ENCODE assay signal across 1 cellular context in the genomic region with DNA sequence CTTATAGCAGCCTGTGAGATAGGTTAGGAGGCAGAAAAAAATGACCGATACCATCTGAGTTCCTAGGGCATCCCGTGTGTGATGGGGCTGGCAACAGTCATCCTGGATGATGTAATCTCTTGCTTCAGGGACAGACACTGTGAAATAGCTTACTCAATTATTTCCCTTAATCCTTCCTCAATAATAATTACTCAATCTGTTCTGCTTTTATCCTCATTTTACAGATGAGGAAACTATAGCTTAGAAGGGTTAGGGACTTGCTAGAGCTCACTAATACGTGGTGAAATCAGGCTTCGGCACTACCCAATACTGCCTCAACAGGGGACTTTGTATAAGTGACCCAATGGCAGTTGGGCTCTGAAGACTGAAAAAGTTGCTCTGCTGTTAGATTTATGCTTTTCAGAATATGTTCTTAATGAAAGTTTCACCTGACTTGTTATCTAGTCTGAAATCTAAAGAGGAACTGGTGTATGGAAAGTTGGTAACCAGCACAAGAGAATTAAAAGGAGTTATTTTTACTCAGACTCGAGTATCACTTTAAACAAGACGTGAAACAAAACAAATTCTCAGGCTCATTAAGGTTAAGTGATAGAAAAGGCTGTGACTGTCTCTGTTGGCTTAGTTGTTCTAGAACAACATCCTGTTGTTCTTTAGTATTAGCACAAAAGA.
TF ChIP-seq lines count a peak whose summit lies in the region.

No MANE protein-coding gene starts in this region.

TF ChIP-seq in GM12878, 131 proteins besides CTCF, POLR2A, EP300 and RAD21 (continued from another document and continues in another):
- TF ChIP-seq, protein P1, sequence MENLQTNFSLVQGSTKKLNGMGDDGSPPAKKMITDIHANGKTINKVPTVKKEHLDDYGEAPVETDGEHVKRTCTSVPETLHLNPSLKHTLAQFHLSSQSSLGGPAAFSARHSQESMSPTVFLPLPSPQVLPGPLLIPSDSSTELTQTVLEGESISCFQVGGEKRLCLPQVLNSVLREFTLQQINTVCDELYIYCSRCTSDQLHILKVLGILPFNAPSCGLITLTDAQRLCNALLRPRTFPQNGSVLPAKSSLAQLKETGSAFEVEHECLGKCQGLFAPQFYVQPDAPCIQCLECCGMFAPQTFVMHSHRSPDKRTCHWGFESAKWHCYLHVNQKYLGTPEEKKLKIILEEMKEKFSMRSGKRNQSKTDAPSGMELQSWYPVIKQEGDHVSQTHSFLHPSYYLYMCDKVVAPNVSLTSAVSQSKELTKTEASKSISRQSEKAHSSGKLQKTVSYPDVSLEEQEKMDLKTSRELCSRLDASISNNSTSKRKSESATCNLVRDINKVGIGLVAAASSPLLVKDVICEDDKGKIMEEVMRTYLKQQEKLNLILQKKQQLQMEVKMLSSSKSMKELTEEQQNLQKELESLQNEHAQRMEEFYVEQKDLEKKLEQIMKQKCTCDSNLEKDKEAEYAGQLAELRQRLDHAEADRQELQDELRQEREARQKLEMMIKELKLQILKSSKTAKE (IDR thresholded peaks at IDR 0.05; ENCODE audit: low read depth, poor library complexity, severe bottlenecking), result peak; percentile 93
- no peak for TF ChIP-seq MYC (IDR thresholded peaks at IDR 0.05; ENCODE audit: insufficient read depth, insufficient read length, insufficient replicate concordance, low read length, severe bottlenecking)
- TF ChIP-seq, protein P2, sequence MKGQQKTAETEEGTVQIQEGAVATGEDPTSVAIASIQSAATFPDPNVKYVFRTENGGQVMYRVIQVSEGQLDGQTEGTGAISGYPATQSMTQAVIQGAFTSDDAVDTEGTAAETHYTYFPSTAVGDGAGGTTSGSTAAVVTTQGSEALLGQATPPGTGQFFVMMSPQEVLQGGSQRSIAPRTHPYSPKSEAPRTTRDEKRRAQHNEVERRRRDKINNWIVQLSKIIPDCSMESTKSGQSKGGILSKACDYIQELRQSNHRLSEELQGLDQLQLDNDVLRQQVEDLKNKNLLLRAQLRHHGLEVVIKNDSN (IDR thresholded peaks at IDR 0.05; ENCODE audit: borderline replicate concordance, extremely low read length, insufficient read depth, low read depth, low read length), result no peak
- no peak for TF ChIP-seq SMC3 (IDR thresholded peaks at IDR 0.05; ENCODE audit: borderline replicate concordance, low read length)
- TF ChIP-seq MTA2 (IDR thresholded peaks at IDR 0.05; ENCODE audit: low read depth), result peak; percentile 95
- TF ChIP-seq, protein P3, sequence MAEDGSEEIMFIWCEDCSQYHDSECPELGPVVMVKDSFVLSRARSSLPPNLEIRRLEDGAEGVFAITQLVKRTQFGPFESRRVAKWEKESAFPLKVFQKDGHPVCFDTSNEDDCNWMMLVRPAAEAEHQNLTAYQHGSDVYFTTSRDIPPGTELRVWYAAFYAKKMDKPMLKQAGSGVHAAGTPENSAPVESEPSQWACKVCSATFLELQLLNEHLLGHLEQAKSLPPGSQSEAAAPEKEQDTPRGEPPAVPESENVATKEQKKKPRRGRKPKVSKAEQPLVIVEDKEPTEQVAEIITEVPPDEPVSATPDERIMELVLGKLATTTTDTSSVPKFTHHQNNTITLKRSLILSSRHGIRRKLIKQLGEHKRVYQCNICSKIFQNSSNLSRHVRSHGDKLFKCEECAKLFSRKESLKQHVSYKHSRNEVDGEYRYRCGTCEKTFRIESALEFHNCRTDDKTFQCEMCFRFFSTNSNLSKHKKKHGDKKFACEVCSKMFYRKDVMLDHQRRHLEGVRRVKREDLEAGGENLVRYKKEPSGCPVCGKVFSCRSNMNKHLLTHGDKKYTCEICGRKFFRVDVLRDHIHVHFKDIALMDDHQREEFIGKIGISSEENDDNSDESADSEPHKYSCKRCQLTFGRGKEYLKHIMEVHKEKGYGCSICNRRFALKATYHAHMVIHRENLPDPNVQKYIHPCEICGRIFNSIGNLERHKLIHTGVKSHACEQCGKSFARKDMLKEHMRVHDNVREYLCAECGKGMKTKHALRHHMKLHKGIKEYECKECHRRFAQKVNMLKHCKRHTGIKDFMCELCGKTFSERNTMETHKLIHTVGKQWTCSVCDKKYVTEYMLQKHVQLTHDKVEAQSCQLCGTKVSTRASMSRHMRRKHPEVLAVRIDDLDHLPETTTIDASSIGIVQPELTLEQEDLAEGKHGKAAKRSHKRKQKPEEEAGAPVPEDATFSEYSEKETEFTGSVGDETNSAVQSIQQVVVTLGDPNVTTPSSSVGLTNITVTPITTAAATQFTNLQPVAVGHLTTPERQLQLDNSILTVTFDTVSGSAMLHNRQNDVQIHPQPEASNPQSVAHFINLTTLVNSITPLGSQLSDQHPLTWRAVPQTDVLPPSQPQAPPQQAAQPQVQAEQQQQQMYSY (CRISPR knock-in tag; IDR thresholded peaks at IDR 0.05), result no peak
- TF ChIP-seq, protein P4, sequence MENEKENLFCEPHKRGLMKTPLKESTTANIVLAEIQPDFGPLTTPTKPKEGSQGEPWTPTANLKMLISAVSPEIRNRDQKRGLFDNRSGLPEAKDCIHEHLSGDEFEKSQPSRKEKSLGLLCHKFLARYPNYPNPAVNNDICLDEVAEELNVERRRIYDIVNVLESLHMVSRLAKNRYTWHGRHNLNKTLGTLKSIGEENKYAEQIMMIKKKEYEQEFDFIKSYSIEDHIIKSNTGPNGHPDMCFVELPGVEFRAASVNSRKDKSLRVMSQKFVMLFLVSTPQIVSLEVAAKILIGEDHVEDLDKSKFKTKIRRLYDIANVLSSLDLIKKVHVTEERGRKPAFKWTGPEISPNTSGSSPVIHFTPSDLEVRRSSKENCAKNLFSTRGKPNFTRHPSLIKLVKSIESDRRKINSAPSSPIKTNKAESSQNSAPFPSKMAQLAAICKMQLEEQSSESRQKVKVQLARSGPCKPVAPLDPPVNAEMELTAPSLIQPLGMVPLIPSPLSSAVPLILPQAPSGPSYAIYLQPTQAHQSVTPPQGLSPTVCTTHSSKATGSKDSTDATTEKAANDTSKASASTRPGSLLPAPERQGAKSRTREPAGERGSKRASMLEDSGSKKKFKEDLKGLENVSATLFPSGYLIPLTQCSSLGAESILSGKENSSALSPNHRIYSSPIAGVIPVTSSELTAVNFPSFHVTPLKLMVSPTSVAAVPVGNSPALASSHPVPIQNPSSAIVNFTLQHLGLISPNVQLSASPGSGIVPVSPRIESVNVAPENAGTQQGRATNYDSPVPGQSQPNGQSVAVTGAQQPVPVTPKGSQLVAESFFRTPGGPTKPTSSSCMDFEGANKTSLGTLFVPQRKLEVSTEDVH (IDR thresholded peaks at IDR 0.05; ENCODE audit: low read depth, partially characterized antibody), result no peak
- peak; percentile 55; the same call in 1 of the 2 replicates for TF ChIP-seq CHD2 (IDR thresholded peaks at IDR 0.05; ENCODE audit: borderline replicate concordance, low read depth, low read length)
- TF ChIP-seq EZH2 (IDR thresholded peaks at IDR 0.05; ENCODE audit: borderline replicate concordance, control insufficient read depth, low read depth, low read length), result no peak
- TF ChIP-seq ZNF274 (IDR thresholded peaks at IDR 0.05; ENCODE audit: insufficient read depth, insufficient read length), result no peak
- no peak for TF ChIP-seq TCF7 (IDR thresholded peaks at IDR 0.05; ENCODE audit: borderline replicate concordance)
- no peak for TF ChIP-seq TARDBP (IDR thresholded peaks at IDR 0.05; ENCODE audit: borderline replicate concordance)
- TF ChIP-seq RCOR1 (conservative IDR thresholded peaks at IDR 0.05; ENCODE audit: low read depth, low read length), result no peak
- TF ChIP-seq, protein P5, sequence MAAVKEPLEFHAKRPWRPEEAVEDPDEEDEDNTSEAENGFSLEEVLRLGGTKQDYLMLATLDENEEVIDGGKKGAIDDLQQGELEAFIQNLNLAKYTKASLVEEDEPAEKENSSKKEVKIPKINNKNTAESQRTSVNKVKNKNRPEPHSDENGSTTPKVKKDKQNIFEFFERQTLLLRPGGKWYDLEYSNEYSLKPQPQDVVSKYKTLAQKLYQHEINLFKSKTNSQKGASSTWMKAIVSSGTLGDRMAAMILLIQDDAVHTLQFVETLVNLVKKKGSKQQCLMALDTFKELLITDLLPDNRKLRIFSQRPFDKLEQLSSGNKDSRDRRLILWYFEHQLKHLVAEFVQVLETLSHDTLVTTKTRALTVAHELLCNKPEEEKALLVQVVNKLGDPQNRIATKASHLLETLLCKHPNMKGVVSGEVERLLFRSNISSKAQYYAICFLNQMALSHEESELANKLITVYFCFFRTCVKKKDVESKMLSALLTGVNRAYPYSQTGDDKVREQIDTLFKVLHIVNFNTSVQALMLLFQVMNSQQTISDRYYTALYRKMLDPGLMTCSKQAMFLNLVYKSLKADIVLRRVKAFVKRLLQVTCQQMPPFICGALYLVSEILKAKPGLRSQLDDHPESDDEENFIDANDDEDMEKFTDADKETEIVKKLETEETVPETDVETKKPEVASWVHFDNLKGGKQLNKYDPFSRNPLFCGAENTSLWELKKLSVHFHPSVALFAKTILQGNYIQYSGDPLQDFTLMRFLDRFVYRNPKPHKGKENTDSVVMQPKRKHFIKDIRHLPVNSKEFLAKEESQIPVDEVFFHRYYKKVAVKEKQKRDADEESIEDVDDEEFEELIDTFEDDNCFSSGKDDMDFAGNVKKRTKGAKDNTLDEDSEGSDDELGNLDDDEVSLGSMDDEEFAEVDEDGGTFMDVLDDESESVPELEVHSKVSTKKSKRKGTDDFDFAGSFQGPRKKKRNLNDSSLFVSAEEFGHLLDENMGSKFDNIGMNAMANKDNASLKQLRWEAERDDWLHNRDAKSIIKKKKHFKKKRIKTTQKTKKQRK (IDR thresholded peaks at IDR 0.05; ENCODE audit: low read depth, low read length), result no peak
- no peak for TF ChIP-seq GABPA (IDR thresholded peaks at IDR 0.05; ENCODE audit: low read depth)
- TF ChIP-seq, protein P6, sequence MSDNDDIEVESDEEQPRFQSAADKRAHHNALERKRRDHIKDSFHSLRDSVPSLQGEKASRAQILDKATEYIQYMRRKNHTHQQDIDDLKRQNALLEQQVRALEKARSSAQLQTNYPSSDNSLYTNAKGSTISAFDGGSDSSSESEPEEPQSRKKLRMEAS (IDR thresholded peaks at IDR 0.05; ENCODE audit: low read depth, low read length), result no peak
- TF ChIP-seq SREBF1 (IDR thresholded peaks at IDR 0.05; ENCODE audit: low read length), result no peak
- TF ChIP-seq IRF4 (IDR thresholded peaks at IDR 0.05; ENCODE audit: low read depth, low read length), result no peak
- TF ChIP-seq ZNF622 (IDR thresholded peaks at IDR 0.05), result no peak
- 0 out of 2 replicates have a peak, but pooled peaks have one; percentile 56 for TF ChIP-seq MXI1 (IDR thresholded peaks at IDR 0.05; ENCODE audit: low read depth, low read length)
- TF ChIP-seq SP1 (IDR thresholded peaks at IDR 0.05; ENCODE audit: low read depth, low read length), result no peak
- TF ChIP-seq, protein P7, sequence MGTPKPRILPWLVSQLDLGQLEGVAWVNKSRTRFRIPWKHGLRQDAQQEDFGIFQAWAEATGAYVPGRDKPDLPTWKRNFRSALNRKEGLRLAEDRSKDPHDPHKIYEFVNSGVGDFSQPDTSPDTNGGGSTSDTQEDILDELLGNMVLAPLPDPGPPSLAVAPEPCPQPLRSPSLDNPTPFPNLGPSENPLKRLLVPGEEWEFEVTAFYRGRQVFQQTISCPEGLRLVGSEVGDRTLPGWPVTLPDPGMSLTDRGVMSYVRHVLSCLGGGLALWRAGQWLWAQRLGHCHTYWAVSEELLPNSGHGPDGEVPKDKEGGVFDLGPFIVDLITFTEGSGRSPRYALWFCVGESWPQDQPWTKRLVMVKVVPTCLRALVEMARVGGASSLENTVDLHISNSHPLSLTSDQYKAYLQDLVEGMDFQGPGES (IDR thresholded peaks at IDR 0.05), result no peak
- TF ChIP-seq, protein P8, sequence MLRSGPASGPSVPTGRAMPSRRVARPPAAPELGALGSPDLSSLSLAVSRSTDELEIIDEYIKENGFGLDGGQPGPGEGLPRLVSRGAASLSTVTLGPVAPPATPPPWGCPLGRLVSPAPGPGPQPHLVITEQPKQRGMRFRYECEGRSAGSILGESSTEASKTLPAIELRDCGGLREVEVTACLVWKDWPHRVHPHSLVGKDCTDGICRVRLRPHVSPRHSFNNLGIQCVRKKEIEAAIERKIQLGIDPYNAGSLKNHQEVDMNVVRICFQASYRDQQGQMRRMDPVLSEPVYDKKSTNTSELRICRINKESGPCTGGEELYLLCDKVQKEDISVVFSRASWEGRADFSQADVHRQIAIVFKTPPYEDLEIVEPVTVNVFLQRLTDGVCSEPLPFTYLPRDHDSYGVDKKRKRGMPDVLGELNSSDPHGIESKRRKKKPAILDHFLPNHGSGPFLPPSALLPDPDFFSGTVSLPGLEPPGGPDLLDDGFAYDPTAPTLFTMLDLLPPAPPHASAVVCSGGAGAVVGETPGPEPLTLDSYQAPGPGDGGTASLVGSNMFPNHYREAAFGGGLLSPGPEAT (IDR thresholded peaks at IDR 0.05; ENCODE audit: low read depth), result peak; percentile 84; the same call in 1 of the 2 replicates
- TF ChIP-seq, protein P9, sequence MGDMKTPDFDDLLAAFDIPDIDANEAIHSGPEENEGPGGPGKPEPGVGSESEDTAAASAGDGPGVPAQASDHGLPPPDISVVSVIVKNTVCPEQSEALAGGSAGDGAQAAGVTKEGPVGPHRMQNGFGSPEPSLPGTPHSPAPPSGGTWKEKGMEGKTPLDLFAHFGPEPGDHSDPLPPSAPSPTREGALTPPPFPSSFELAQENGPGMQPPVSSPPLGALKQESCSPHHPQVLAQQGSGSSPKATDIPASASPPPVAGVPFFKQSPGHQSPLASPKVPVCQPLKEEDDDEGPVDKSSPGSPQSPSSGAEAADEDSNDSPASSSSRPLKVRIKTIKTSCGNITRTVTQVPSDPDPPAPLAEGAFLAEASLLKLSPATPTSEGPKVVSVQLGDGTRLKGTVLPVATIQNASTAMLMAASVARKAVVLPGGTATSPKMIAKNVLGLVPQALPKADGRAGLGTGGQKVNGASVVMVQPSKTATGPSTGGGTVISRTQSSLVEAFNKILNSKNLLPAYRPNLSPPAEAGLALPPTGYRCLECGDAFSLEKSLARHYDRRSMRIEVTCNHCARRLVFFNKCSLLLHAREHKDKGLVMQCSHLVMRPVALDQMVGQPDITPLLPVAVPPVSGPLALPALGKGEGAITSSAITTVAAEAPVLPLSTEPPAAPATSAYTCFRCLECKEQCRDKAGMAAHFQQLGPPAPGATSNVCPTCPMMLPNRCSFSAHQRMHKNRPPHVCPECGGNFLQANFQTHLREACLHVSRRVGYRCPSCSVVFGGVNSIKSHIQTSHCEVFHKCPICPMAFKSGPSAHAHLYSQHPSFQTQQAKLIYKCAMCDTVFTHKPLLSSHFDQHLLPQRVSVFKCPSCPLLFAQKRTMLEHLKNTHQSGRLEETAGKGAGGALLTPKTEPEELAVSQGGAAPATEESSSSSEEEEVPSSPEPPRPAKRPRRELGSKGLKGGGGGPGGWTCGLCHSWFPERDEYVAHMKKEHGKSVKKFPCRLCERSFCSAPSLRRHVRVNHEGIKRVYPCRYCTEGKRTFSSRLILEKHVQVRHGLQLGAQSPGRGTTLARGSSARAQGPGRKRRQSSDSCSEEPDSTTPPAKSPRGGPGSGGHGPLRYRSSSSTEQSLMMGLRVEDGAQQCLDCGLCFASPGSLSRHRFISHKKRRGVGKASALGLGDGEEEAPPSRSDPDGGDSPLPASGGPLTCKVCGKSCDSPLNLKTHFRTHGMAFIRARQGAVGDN (IDR thresholded peaks at IDR 0.05), result peak; percentile 62; the same call in 1 of the 2 replicates
- TF ChIP-seq BCL11A (IDR thresholded peaks at IDR 0.05; ENCODE audit: low read depth, low read length), result peak; percentile 41; the same call in 1 of the 2 replicates
- no peak for TF ChIP-seq RB1 (IDR thresholded peaks at IDR 0.05; ENCODE audit: borderline replicate concordance)
- peak; percentile 29; the same call in 1 of the 2 replicates for TF ChIP-seq NFIC (IDR thresholded peaks at IDR 0.05; ENCODE audit: low read depth, low read length)
- TF ChIP-seq IKZF1 (conservative IDR thresholded peaks at IDR 0.05), result peak; percentile 47; the same call in 1 of the 2 replicates
- TF ChIP-seq, protein P10, sequence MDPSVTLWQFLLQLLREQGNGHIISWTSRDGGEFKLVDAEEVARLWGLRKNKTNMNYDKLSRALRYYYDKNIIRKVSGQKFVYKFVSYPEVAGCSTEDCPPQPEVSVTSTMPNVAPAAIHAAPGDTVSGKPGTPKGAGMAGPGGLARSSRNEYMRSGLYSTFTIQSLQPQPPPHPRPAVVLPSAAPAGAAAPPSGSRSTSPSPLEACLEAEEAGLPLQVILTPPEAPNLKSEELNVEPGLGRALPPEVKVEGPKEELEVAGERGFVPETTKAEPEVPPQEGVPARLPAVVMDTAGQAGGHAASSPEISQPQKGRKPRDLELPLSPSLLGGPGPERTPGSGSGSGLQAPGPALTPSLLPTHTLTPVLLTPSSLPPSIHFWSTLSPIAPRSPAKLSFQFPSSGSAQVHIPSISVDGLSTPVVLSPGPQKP (IDR thresholded peaks at IDR 0.05; ENCODE audit: low read depth, low read length), result no peak
